8 cellular contexts compared by ENCODE assay signal in the genomic region with DNA sequence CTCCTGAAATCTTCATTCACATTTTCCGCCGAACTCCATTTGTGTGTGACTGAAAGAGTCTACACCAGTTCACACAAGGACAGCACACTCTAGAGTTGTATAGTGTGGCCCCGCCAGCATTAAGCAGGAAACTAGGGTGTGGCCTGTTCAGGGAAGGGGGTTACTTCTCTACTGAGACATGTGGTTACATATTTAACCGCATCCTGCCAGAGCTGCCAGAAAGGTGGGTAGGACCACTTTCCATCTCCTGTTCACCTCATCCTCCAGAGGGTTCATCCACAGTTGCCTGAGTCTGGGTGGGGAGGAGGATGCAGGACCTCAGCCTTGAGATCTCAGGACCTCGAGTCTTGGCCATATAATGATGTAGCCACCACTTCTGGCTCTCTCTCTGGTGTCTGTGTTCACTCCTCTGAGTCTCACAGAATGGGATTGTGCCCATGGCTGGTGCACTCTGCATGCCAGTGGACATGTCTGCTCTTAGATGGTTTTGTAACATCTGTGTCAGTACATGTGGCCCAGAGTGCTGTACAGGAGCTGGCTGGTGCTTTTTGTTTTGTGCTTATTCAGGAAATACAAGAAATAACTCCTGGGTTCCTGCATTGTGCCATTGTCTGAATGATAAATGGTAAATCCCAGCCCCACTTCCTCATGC. TPM values are rescaled to one million over a fixed set of nuclear protein-coding genes. Genes with fewer than 3 reads are reported as not detected.
DNase-seq lines count a peak whose midpoint lies in the region; ATAC-seq and TF ChIP-seq lines count a peak whose summit lies in the region.

No MANE protein-coding gene starts in this region.

- peaks cover 0 to 5% (median 4%) of the 10 kb centered on the region in 4 donors for H3K9me3 ChIP-seq in esophagus muscularis mucosa
- H3K9me3 ChIP-seq in transverse colon = no peaks in the 10 kb centered on the region
- H3K9me3 ChIP-seq in neural progenitor cell (ENCODE audit: low read depth) = no peaks in the 10 kb centered on the region

- ATAC-seq in HG03159 (IDR thresholded peaks at IDR 0.05; ENCODE audit: unreplicated experiment) = peak; percentile 90

- TF ChIP-seq CTCF in esophagus muscularis mucosa (IDR thresholded peaks at IDR 0.05) = no peak
- TF ChIP-seq CTCF in transverse colon (IDR thresholded peaks at IDR 0.05) = no peak
- no peak for TF ChIP-seq CTCF in glutamatergic neuron (IDR thresholded peaks at IDR 0.05; ENCODE audit: partially characterized antibody, unreplicated experiment)
- no peak for TF ChIP-seq CTCF in neural progenitor cell (IDR thresholded peaks at IDR 0.05)

- H3K27ac Mint-ChIP-seq in glutamatergic neuron (ENCODE audit: unreplicated experiment) (no peak overlapping the region), neural progenitor cell (no peak overlapping the region)

- no peaks in the 10 kb centered on the region for H3K79me2 ChIP-seq in neural progenitor cell (ENCODE audit: low read depth)

- no peak overlapping the region for H2AFZ ChIP-seq in neural progenitor cell (replicated peaks)

- DNase-seq in GM19240 (ENCODE audit: insufficient read length, low spot score) (peak; percentile 49), esophagus muscularis mucosa (ENCODE audit: extremely low spot score) (peak; percentile 88), transverse colon (peak; percentile 51), glutamatergic neuron (no peak), neural progenitor cell (ENCODE audit: low spot score) (no peak), superior temporal gyrus (ENCODE audit: extremely low spot score) (no peak)
- peak in 3 of 4 experiments; percentile 21 to 66 (median 58) for DNase-seq in activated CD4-positive, CD25-positive, alpha-beta regulatory T cell (lab: John Stamatoyannopoulos, UW)

- H3K36me3 Mint-ChIP-seq in glutamatergic neuron (ENCODE audit: unreplicated experiment) (peaks cover 10% of the 10 kb centered on the region), neural progenitor cell (no peaks in the 10 kb centered on the region)

- no peaks in the 10 kb centered on the region for H3F3A ChIP-seq in neural progenitor cell (ENCODE audit: low read depth)

- H3K27me3 ChIP-seq in esophagus muscularis mucosa (no peaks in the 10 kb centered on the region), transverse colon (no peaks in the 10 kb centered on the region), neural progenitor cell (no peaks in the 10 kb centered on the region)

- no peak overlapping the region for H3K9ac ChIP-seq in neural progenitor cell

- TF ChIP-seq POLR2A in esophagus muscularis mucosa (IDR thresholded peaks at IDR 0.05; ENCODE audit: low read depth) (no peak), transverse colon (IDR thresholded peaks at IDR 0.05) (no peak)

- H4K20me1 ChIP-seq in neural progenitor cell (ENCODE audit: low read depth) = no peaks in the 10 kb centered on the region

- in situ Hi-C loops in transverse colon (cut with MboI; ENCODE audit: low pct_ligation_motif_present in 1 of 4, low pct_unique_long_range_greater_than_20kb in 1 of 4, low sequenced_read_pairs in 3 of 4) = no loop called here

- H3K9me3 Mint-ChIP-seq in glutamatergic neuron (ENCODE audit: unreplicated experiment) = peaks cover 5% of the 10 kb centered on the region
- peaks cover 13% of the 10 kb centered on the region for H3K9me3 Mint-ChIP-seq in neural progenitor cell

- no peak overlapping the region for H3K4me2 ChIP-seq in neural progenitor cell

- H3K4me1 ChIP-seq in esophagus muscularis mucosa (no peaks in the 10 kb centered on the region), transverse colon (peaks cover 0 to 7% (median 0%) of the 10 kb centered on the region in 4 donors), neural progenitor cell (no peaks in the 10 kb centered on the region)

- no peaks in the 10 kb centered on the region for H3K27me3 Mint-ChIP-seq in glutamatergic neuron (ENCODE audit: unreplicated experiment)
- no peaks in the 10 kb centered on the region for H3K27me3 Mint-ChIP-seq in neural progenitor cell (ENCODE audit: insufficient read depth, low read depth)

- no peak overlapping the region for H3K27ac ChIP-seq in esophagus muscularis mucosa (replicated peaks in 1 of 4)
- peak overlapping the region in 2 of 4 donors; percentile 30 to 35 for H3K27ac ChIP-seq in transverse colon
- no peak overlapping the region for H3K27ac ChIP-seq in neural progenitor cell

- TF ChIP-seq EP300 in esophagus muscularis mucosa (IDR thresholded peaks at IDR 0.05) = no peak
- no peak for TF ChIP-seq EP300 in transverse colon (IDR thresholded peaks at IDR 0.05; ENCODE audit: low read depth)

- no peak overlapping the region for H3K4me3 Mint-ChIP-seq in glutamatergic neuron (ENCODE audit: unreplicated experiment)
- no peak overlapping the region for H3K4me3 Mint-ChIP-seq in neural progenitor cell

- H3K4me3 ChIP-seq in esophagus muscularis mucosa (no peak overlapping the region), transverse colon (no peak overlapping the region), neural progenitor cell (no peak overlapping the region)

- H3K4me1 Mint-ChIP-seq in glutamatergic neuron (ENCODE audit: low read depth, unreplicated experiment) (no peaks in the 10 kb centered on the region), neural progenitor cell (no peaks in the 10 kb centered on the region)

- WGBS in esophagus muscularis mucosa = 64% methylated on average over 4 of the region's 5 CpGs
- 64 to 72% methylated on average over 3 to 5 of the region's 5 CpGs for WGBS in transverse colon (ENCODE audit: low coverage in 1 of 2), 2 donors

- intact Hi-C loops in esophagus muscularis mucosa (cut with DNase I) (no loop called here), transverse colon (cut with DNase I; ENCODE audit: low total_unique reads) (no loop called here)

- H3K36me3 ChIP-seq in esophagus muscularis mucosa (no peaks in the 10 kb centered on the region), transverse colon (no peaks in the 10 kb centered on the region), neural progenitor cell (no peaks in the 10 kb centered on the region)

RNA-seq across cellular contexts. Expression of a gene that starts 7.7 kb away (rescaled TPM):
- 1 to 10 TPM; 4.4 to 8.3 (median 6.8) TPM for total RNA-seq in esophagus muscularis mucosa
- total RNA-seq in transverse colon = 10 to 100 TPM in 2 of 4 donors, 1 to 10 TPM in 2; 6.8 to 32.9 (median 17.9) TPM
- 0.34 TPM for total RNA-seq in glutamatergic neuron (ENCODE audit: unreplicated experiment)
- 2.0 and 2.1 TPM in 2 replicates for total RNA-seq in neural progenitor cell (ENCODE audit: low replicate concordance)

Comparison
In these comparisons a context has a peak if more than half of its experiments do, and no peak if none do; other contexts are left out.
1. DNase-seq: peak in GM19240 (single experiment), activated CD4-positive, CD25-positive, alpha-beta regulatory T cell (3 of 4), esophagus muscularis mucosa (single experiment) and transverse colon (single experiment); none in glutamatergic neuron (single experiment), neural progenitor cell (single experiment) and superior temporal gyrus (single experiment).